Comparison of ENCODE assay signal across 19 cellular contexts in genomic region chr2:28332696-28333095, GRCh38. TPM values are rescaled to one million over a fixed set of nuclear protein-coding genes. Genes with fewer than 3 reads are reported as not detected.
DNase-seq lines count a peak whose midpoint lies in the region; ATAC-seq, FAIRE-seq and TF ChIP-seq lines count a peak whose summit lies in the region.
"Had no signal": no experiment of that assay in that cellular context is flagged by ENCODE, and none has a peak within 500 bp of the region (broad histone marks: within the 10 kb centered on the region; RNA-seq: fewer than 3 reads in every experiment).

No MANE protein-coding gene starts in this region.

- in situ Hi-C loops in HepG2 (cut with HindIII; ENCODE audit: extremely low pct_ligation_motif_present, low pct_unique_long_range_greater_than_20kb): no loop called here

- DNase-seq in right lobe of liver (no peak), HepG2 (ENCODE audit: low spot score) (no peak), left ventricle myocardium superior (no peak), neuronal stem cell (ENCODE audit: low spot score) (no peak), NCI-H1436 (lab: John Stamatoyannopoulos, UW) (no peak), GOT3 (lab: John Stamatoyannopoulos, UW) (no peak), anterior cingulate cortex (lab: John Stamatoyannopoulos, UW) (no peak)
- DNase-seq: BE2C; CD4-positive, CD25-positive, alpha-beta regulatory T cell; DMS79 treated with DMSO at 0.1 percent for 48 hours; Kasumi-1; MG63; NCI-H1048; NCI-H1417 treated with DMSO at 0.1 percent for 48 hours; NCI-H187 treated with DMSO at 0.1 percent for 48 hours; NCI-H2107; RPMI8226 had no signal

- H3K4me1 ChIP-seq in right lobe of liver (peaks cover 0 to 34% (median 15%) of the 10 kb centered on the region in 4 donors), HepG2 (ENCODE audit: insufficient read depth, low read length) (no peaks in the 10 kb centered on the region), neuronal stem cell (ENCODE audit: control insufficient read depth in 2 of 2, insufficient read depth in 1 of 2, low read depth in 1 of 2, low read length in 2 of 2) (peaks cover under 1 to 2% of the 10 kb centered on the region in 2 donors)
- H3K4me1 ChIP-seq: BE2C had no signal

- H3K27ac ChIP-seq in right lobe of liver (peak overlapping the region; percentile 56 to 67 (median 63)), HepG2 (ENCODE audit: extremely low read length, insufficient read depth, low read length) (no peak overlapping the region), neuronal stem cell (replicated peaks; ENCODE audit: low read length) (no peak overlapping the region)
- H3K27ac ChIP-seq: PC-9 had no signal

- H4K91ac ChIP-seq in neuronal stem cell (ENCODE audit: low read depth, low read length, poor library complexity): peak overlapping the region; percentile 65

- WGBS in right lobe of liver (ENCODE audit: insufficient coverage, low coverage, low lambda C conversion rate, missing lambda C conversion rate): 80% methylated on average over 1 of the region's 8 CpGs
- 91% methylated on average over 8 of the region's 8 CpGs for WGBS in HepG2 (ENCODE audit: low lambda C conversion rate)
- WGBS in neuronal stem cell (ENCODE audit: extremely low coverage in 2 of 2, insufficient read length in 2 of 2, insufficient replicate concordance in 1 of 2), 2 donors: no CpG with 5 or more reads among the region's 8 CpGs

- intact Hi-C loops in right lobe of liver (cut with DNase I) (no loop called here), HepG2 (cut with micrococcal nuclease; ENCODE audit: unreplicated experiment) (no loop called here), left ventricle myocardium superior (cut with micrococcal nuclease) (no loop called here)

- no peaks in the 10 kb centered on the region for H3K79me2 ChIP-seq in HepG2 (ENCODE audit: insufficient read depth, low read length)

- no peak overlapping the region for H4K8ac ChIP-seq in neuronal stem cell (ENCODE audit: low read depth, low read length)

- peak overlapping the region; percentile 39 for H3K18ac ChIP-seq in neuronal stem cell (ENCODE audit: low read length)

- H3K36me3 ChIP-seq in right lobe of liver: no peaks in the 10 kb centered on the region
- H3K36me3 ChIP-seq in HepG2 (replicated peaks in 1 of 2; ENCODE audit: control insufficient read depth in 1 of 2, insufficient read depth in 2 of 2, low read length in 2 of 2): no peaks in the 10 kb centered on the region
- H3K36me3 ChIP-seq in neuronal stem cell (replicated peaks in 1 of 2; ENCODE audit: control insufficient read depth in 2 of 2, insufficient read depth in 2 of 2, low read length in 2 of 2): peaks cover 0 to 2% of the 10 kb centered on the region in 2 donors
- H3K36me3 ChIP-seq: BE2C, MG63 had no signal

- H2AFZ ChIP-seq in HepG2 (ENCODE audit: low read length): no peak overlapping the region
- H2AFZ ChIP-seq in neuronal stem cell (ENCODE audit: low read length): no peak overlapping the region
- H2AFZ ChIP-seq: PC-9 had no signal

- H3K23ac ChIP-seq in neuronal stem cell (ENCODE audit: low read depth, low read length, poor library complexity): no peak overlapping the region

- TF ChIP-seq POLR2A in right lobe of liver (IDR thresholded peaks at IDR 0.05) (no peak), HepG2 (IDR thresholded peaks at IDR 0.05; ENCODE audit: insufficient read depth in 1 of 2, low read depth in 2 of 2, low read length in 2 of 2) (no peak)

- H3K9me3 ChIP-seq in right lobe of liver (no peaks in the 10 kb centered on the region), HepG2 (ENCODE audit: low read length) (no peaks in the 10 kb centered on the region), neuronal stem cell (replicated peaks in 1 of 2; ENCODE audit: control insufficient read depth in 2 of 2, insufficient read depth in 1 of 2, low read depth in 1 of 2, low read length in 2 of 2) (no peaks in the 10 kb centered on the region)
- H3K9me3 ChIP-seq: BE2C, MG63 had no signal

- no peak overlapping the region for H2AK5ac ChIP-seq in neuronal stem cell (ENCODE audit: low read depth, low read length)

- H3K4ac ChIP-seq in neuronal stem cell (ENCODE audit: low read length): no peak overlapping the region

- no peak for TF ChIP-seq RAD21 in HepG2 (CRISPR knock-in tag; IDR thresholded peaks at IDR 0.05)

- no peak overlapping the region for H3K4me3 ChIP-seq in right lobe of liver
- H3K4me3 ChIP-seq in HepG2 (replicated peaks in 1 of 3; ENCODE audit: insufficient read depth in 1 of 3, low read depth in 2 of 3, low read length in 3 of 3): no peak overlapping the region
- peak overlapping the region in 1 of 2 donors; percentile 52 for H3K4me3 ChIP-seq in neuronal stem cell (ENCODE audit: low read length in 2 of 2)
- H3K4me3 ChIP-seq: MG63, PC-9 had no signal

- no peak overlapping the region for H2BK5ac ChIP-seq in neuronal stem cell (ENCODE audit: low read length)

- POLR2A ChIA-PET in HepG2 (lab: Yijun Ruan, JAX): no interaction called here

- H2BK120ac ChIP-seq in neuronal stem cell (ENCODE audit: low read depth, low read length): no peak overlapping the region

- TF ChIP-seq CTCF in right lobe of liver (IDR thresholded peaks at IDR 0.05) (no peak), HepG2 (CRISPR knock-in tag; IDR thresholded peaks at IDR 0.05) (no peak)

- H2BK12ac ChIP-seq in neuronal stem cell (ENCODE audit: low read length): no peak overlapping the region

- FAIRE-seq in HepG2 (lab: Jason Lieb, UNC): no peak
- FAIRE-seq: H54 had no signal

- CTCF ChIA-PET in HepG2 (lab: Yijun Ruan, JAX; ENCODE audit: low intra/inter-chr PET ratio, low total read pairs): no interaction called here

- TF ChIP-seq EP300 in HepG2 (IDR thresholded peaks at IDR 0.05; ENCODE audit: low read depth in 2 of 2, low read length in 2 of 2): no peak
- TF ChIP-seq EP300 in HepG2 (CRISPR knock-in tag; IDR thresholded peaks at IDR 0.05; ENCODE audit: borderline replicate concordance): no peak

- no TSS peak for BruUV-seq in HepG2 (replicated peaks; lab: Mats Ljungman, UMichigan)

- H4K20me1 ChIP-seq in HepG2 (ENCODE audit: insufficient read depth, low read length): no peaks in the 10 kb centered on the region

- H3K4me2 ChIP-seq in HepG2 (ENCODE audit: low read depth, low read length) (no peak overlapping the region), neuronal stem cell (ENCODE audit: insufficient read depth, low read length, poor library complexity, severe bottlenecking) (no peak overlapping the region)
- H3K4me2 ChIP-seq: PC-9 had no signal

- H3K27me3 ChIP-seq in right lobe of liver: no peaks in the 10 kb centered on the region
- no peaks in the 10 kb centered on the region for H3K27me3 ChIP-seq in HepG2 (ENCODE audit: control insufficient read depth in 1 of 2, insufficient read depth in 2 of 2, low read length in 2 of 2)
- no peaks in the 10 kb centered on the region for H3K27me3 ChIP-seq in neuronal stem cell (ENCODE audit: control insufficient read depth in 3 of 3, insufficient read depth in 3 of 3, low read depth in 1 of 3, low read length in 3 of 3)
- H3K27me3 ChIP-seq: BE2C, MG63 had no signal

- ATAC-seq in right lobe of liver (peak; percentile 15 to 64 (median 36)), HepG2 (no peak), left ventricle myocardium superior (peak; percentile 1)

- peak overlapping the region; percentile 33 for H3K14ac ChIP-seq in neuronal stem cell (ENCODE audit: low read length)

- H2BK15ac ChIP-seq in neuronal stem cell (ENCODE audit: low read length): peak overlapping the region; percentile 77

- no peak overlapping the region for H3K9ac ChIP-seq in HepG2 (ENCODE audit: insufficient read depth, low read depth, low read length)
- H3K9ac ChIP-seq in neuronal stem cell (ENCODE audit: low read depth, low read length, poor library complexity): no peak overlapping the region

- H3K79me1 ChIP-seq in neuronal stem cell (ENCODE audit: low read depth, low read length): peaks cover 3% of the 10 kb centered on the region

TF ChIP-seq in HepG2, 621 proteins besides CTCF, POLR2A, EP300 and RAD21 (continues in another document):
- no peak for TF ChIP-seq HDAC6 (IDR thresholded peaks at IDR 0.05; ENCODE audit: low read depth, low read length)
- TF ChIP-seq ZNF501 (CRISPR knock-in tag; IDR thresholded peaks at IDR 0.05): no peak
- no peak for TF ChIP-seq SRY (CRISPR knock-in tag; IDR thresholded peaks at IDR 0.05)

RNA-seq across cellular contexts. Expression of gene FOSL2, which starts 60.0 kb away (rescaled TPM):
- total RNA-seq in right lobe of liver (10 to 100 TPM in 4 of 6 experiments, 1 to 10 TPM in 2; 8.1 to 70.7 (median 14.9) TPM), HepG2 (2016; rRNA removed; fragmentation: Illumina TruSeq; extraction: Trizol) (2.3 and 3.4 TPM in 2 replicates), left ventricle myocardium superior (45.7 TPM)
- total RNA-seq in HepG2 (2016; cell fraction: cytosol; rRNA removed; fragmentation: Illumina TruSeq; extraction: Trizol; ENCODE audit: low read depth): 0.53 and 0.61 TPM in 2 replicates
- total RNA-seq in HepG2 (2016; cell fraction: insoluble cytoplasmic fraction; rRNA removed; fragmentation: Illumina TruSeq; extraction: Trizol): 2.2 and 4.1 TPM in 2 replicates
- 1.3 and 1.4 TPM in 2 replicates for total RNA-seq in HepG2 (2016; cell fraction: membrane; rRNA removed; fragmentation: Illumina TruSeq; extraction: Trizol)
- total RNA-seq in HepG2 (2016; cell fraction: nucleus; rRNA removed; fragmentation: Illumina TruSeq; extraction: Trizol): 3.7 and 5.1 TPM in 2 replicates
- 18.1 and 20.1 TPM in 2 replicates for polyA plus RNA-seq in HepG2 (2011; rRNA removed)
- 10.9 and 11.2 TPM in 2 replicates for polyA plus RNA-seq in HepG2 (2011; cell fraction: cytosol; rRNA removed)
- polyA plus RNA-seq in HepG2 (2011; cell fraction: nucleus; rRNA removed): 37.0 and 47.3 TPM in 2 replicates
- polyA plus RNA-seq in HepG2 (2012): 25.1 and 31.2 TPM in 2 replicates
- 0.21 and 0.26 TPM in 2 replicates for polyA plus RNA-seq in HepG2 (2016; cell fraction: cytosol; fragmentation: Illumina TruSeq; extraction: Trizol; ENCODE audit: low read depth)
- polyA plus RNA-seq in HepG2 (2016; cell fraction: insoluble cytoplasmic fraction; fragmentation: Illumina TruSeq; extraction: Trizol; ENCODE audit: low read depth): 2.0 and 2.4 TPM in 2 replicates
- polyA plus RNA-seq in HepG2 (2016; cell fraction: membrane; fragmentation: Illumina TruSeq; extraction: Trizol; ENCODE audit: low read depth): 0.46 and 0.51 TPM in 2 replicates
- polyA plus RNA-seq in HepG2 (2016; cell fraction: nucleus; fragmentation: Illumina TruSeq; extraction: Trizol; ENCODE audit: insufficient read depth, low read depth): 3.9 and 4.9 TPM in 2 replicates
- polyA minus RNA-seq in HepG2 (2011; rRNA and poly(A)+ RNA removed; ENCODE audit: low replicate concordance): 62.9 and 84.8 TPM in 2 replicates
- 27.1 and 28.7 TPM in 2 replicates for polyA minus RNA-seq in HepG2 (2011; cell fraction: cytosol; rRNA and poly(A)+ RNA removed)
- 47.9 and 53.6 TPM in 2 replicates for polyA minus RNA-seq in HepG2 (2011; cell fraction: nucleus; rRNA and poly(A)+ RNA removed)
- 6.6 TPM for polyA plus RNA-seq in neuronal stem cell (2013, experiment 1 of 2)
- 6.6 TPM for polyA plus RNA-seq in neuronal stem cell (2013, experiment 2 of 2)

Comparison
In these comparisons a context has a peak if more than half of its experiments do, and no peak if none do; other contexts are left out.
1. H3K27ac ChIP-seq: peak in right lobe of liver (3 of 3); none in HepG2 (single experiment) and neuronal stem cell (single experiment).